ENCODE assay signal across 8 cellular contexts in the genomic region with DNA sequence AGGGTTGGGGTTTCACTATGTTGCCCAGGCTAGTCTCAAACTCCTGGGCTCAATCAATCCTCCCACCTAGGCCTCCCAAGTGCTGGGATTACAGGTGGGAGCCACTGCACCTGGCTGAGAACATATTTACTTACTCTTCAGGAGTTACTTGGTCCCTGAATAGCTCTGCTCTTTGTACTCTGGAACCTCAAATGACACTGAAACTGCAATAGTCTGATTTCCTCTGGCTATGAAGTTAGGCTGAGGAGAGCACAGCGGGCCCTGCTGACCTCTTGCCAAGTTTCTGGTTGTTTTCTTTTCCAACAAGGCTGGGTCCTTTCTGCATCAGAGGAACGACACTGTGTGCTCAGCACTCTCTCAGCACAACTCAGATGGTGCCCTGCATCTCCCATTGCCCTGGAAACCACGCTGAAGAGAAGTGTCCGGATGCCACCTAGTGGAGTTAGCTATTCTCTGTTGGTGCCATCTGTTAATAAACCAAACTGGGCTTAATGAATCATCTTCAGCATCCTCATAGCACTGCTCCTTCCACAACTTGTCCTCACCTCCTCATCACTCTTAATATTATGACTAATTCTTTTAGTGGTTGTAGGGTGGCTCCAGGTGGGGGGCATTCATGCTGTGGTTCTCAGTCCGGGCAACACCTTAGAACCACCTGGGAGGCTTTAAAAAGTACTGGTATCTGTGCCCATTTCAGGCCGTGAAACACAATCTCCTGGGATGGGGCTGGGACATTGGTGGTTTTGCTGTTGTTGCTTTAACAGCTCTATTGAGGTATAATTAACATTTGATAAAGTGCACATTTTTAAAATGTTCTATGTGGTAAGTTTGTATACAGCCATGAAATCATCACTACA. TPM values are rescaled to one million over a fixed set of nuclear protein-coding genes. Genes with fewer than 3 reads are reported as not detected.
DNase-seq lines count a peak whose midpoint lies in the region; ATAC-seq, FAIRE-seq and TF ChIP-seq lines count a peak whose summit lies in the region.

No MANE protein-coding gene starts in this region.

- H3K9me3 ChIP-seq in SU-DHL-6 (ENCODE audit: insufficient read depth, low read length) = no peaks in the 10 kb centered on the region
- H3K9me3 ChIP-seq in skeletal muscle satellite cell (replicated peaks; ENCODE audit: low read length) = no peaks in the 10 kb centered on the region

- H3K9ac ChIP-seq in SU-DHL-6 (ENCODE audit: low read length) (no peak overlapping the region), skeletal muscle satellite cell (ENCODE audit: low read depth, low read length) (peak overlapping the region; percentile 25)

- H3K4me2 ChIP-seq in SU-DHL-6 (ENCODE audit: low read depth, low read length, poor library complexity, severe bottlenecking) (no peak overlapping the region), skeletal muscle satellite cell (ENCODE audit: low read length) (no peak overlapping the region)

- peak; percentile 50 for DNase-seq in 8988T
- no peak for DNase-seq in GM12891 (ENCODE audit: insufficient read length, low spot score)
- DNase-seq in NCI-H1092 (lab: John Stamatoyannopoulos, UW) = peak; percentile 75
- DNase-seq in amygdala (lab: John Stamatoyannopoulos, UW) = peak in 50 of 56 donors; percentile 18 to 90 (median 66)
- DNase-seq in hippocampal formation (lab: John Stamatoyannopoulos, UW) = peak; percentile 73 to 96

- H3K27me3 ChIP-seq in SU-DHL-6 (ENCODE audit: low read length) = no peaks in the 10 kb centered on the region
- H3K27me3 ChIP-seq in skeletal muscle satellite cell (ENCODE audit: control insufficient read depth, insufficient read depth, low read length) = no peaks in the 10 kb centered on the region

- H3K79me2 ChIP-seq in SU-DHL-6 (ENCODE audit: insufficient read depth, low read length) = no peaks in the 10 kb centered on the region

- H3K4me3 ChIP-seq in SU-DHL-6 (ENCODE audit: insufficient read depth, low read length, poor library complexity, severe bottlenecking) (no peak overlapping the region), skeletal muscle satellite cell (ENCODE audit: low read length) (no peak overlapping the region)

- H3K9me2 ChIP-seq in SU-DHL-6 (replicated peaks; ENCODE audit: insufficient read depth, low read length) = no peaks in the 10 kb centered on the region

- H3K27ac ChIP-seq in SU-DHL-6 (ENCODE audit: low read depth, low read length) = no peak overlapping the region

- peak; percentile 75 for TF ChIP-seq CTCF in SU-DHL-6 (IDR thresholded peaks at IDR 0.05; ENCODE audit: insufficient read depth, low read length, poor library complexity, severe bottlenecking)

- H3K36me3 ChIP-seq in SU-DHL-6 (ENCODE audit: low read length) (no peaks in the 10 kb centered on the region), skeletal muscle satellite cell (ENCODE audit: insufficient read depth, low read length) (no peaks in the 10 kb centered on the region)

- TF ChIP-seq POLR2A in GM12891 (IDR thresholded peaks at IDR 0.05; ENCODE audit: low read depth, low read length) = no peak

- H3F3A ChIP-seq in SU-DHL-6 (ENCODE audit: insufficient read depth) = peaks cover 8% of the 10 kb centered on the region; the same call in 1 of the 2 replicates

- ATAC-seq in HG02678 (IDR thresholded peaks at IDR 0.05; ENCODE audit: unreplicated experiment) = peak; percentile 88

- FAIRE-seq in GM12891 (lab: Jason Lieb, UNC) = peak; percentile 93

- no peaks in the 10 kb centered on the region for H4K20me1 ChIP-seq in SU-DHL-6 (ENCODE audit: low read depth, low read length)

- no peaks in the 10 kb centered on the region for H3K4me1 ChIP-seq in skeletal muscle satellite cell (ENCODE audit: control insufficient read depth, insufficient read depth, low read length)

- H2AFZ ChIP-seq in SU-DHL-6 (ENCODE audit: low read depth, low read length, severe bottlenecking) = peak overlapping the region; percentile 22

TF ChIP-seq in GM12891, 5 proteins besides CTCF, POLR2A, EP300 and RAD21:
- no peak for TF ChIP-seq POLR2AphosphoS5 (IDR thresholded peaks at IDR 0.05; ENCODE audit: low read depth, low read length)
- TF ChIP-seq TAF1 (IDR thresholded peaks at IDR 0.05; ENCODE audit: low read depth, low read length) = no peak
- no peak for TF ChIP-seq SPI1 (IDR thresholded peaks at IDR 0.05; ENCODE audit: low read depth, low read length)
- no peak for TF ChIP-seq PAX5 (IDR thresholded peaks at IDR 0.05; ENCODE audit: insufficient read depth, low read length, severe bottlenecking)
- TF ChIP-seq POU2F2 (IDR thresholded peaks at IDR 0.05; ENCODE audit: low read depth, low read length) = no peak

RNA-seq across cellular contexts. Expression of a gene that starts 8.2 kb away (rescaled TPM):
- polyA plus RNA-seq in GM12891 (2012; ENCODE audit: low read depth, missing spikeins) = 0.27 TPM
- not detected in 2 replicates for total RNA-seq in skeletal muscle satellite cell (2012; rRNA removed)

RNA-seq across cellular contexts. Expression of a gene that starts 57.4 kb away (rescaled TPM):
- 8.6 TPM for polyA plus RNA-seq in GM12891 (2012; ENCODE audit: low read depth, missing spikeins)
- total RNA-seq in skeletal muscle satellite cell (2012; rRNA removed) = 13.5 and 16.0 TPM in 2 replicates
